In genomic region chr3:100603449-100603848, GRCh38 we compare ENCODE assay signal across 9 cellular contexts. TPM values are rescaled to one million over a fixed set of nuclear protein-coding genes. Genes with fewer than 3 reads are reported as not detected.
DNase-seq lines count a peak whose midpoint lies in the region; ATAC-seq and TF ChIP-seq lines count a peak whose summit lies in the region.
"Had no signal": no experiment of that assay in that cellular context is flagged by ENCODE, and none has a peak within 500 bp of the region (broad histone marks: within the 10 kb centered on the region; RNA-seq: fewer than 3 reads in every experiment).

No MANE protein-coding gene starts in this region.

- peak overlapping the region; percentile 71 to 94 (median 88) for H3K27ac Mint-ChIP-seq in naive B cell

- peaks cover 11 to 24% (median 17%) of the 10 kb centered on the region in 3 donors for H3K4me1 Mint-ChIP-seq in naive B cell

- TF ChIP-seq CTCF in GM06990 (IDR thresholded peaks at IDR 0.05; ENCODE audit: insufficient read depth, low read length, poor library complexity, severe bottlenecking) = peak; percentile 41

- ATAC-seq in HG02678 (IDR thresholded peaks at IDR 0.05; ENCODE audit: unreplicated experiment) (peak; percentile 25), naive B cell (ENCODE audit: low read depth in 2 of 2) (peak; percentile 28 to 38), GM19023 (IDR thresholded peaks at IDR 0.05; ENCODE audit: unreplicated experiment) (no peak)

- H3K4me3 ChIP-seq in GM06990 (replicated peaks; ENCODE audit: low read depth, low read length) = peak overlapping the region; percentile 23; the same call in 1 of the 2 replicates
- H3K4me3 ChIP-seq: skin epidermis had no signal

- H3K36me3 ChIP-seq in GM06990 (ENCODE audit: control insufficient read depth, insufficient read depth, low read length) = no peaks in the 10 kb centered on the region

- H3K27me3 ChIP-seq in GM06990 (replicated peaks; ENCODE audit: control insufficient read depth, insufficient read depth, low read length) = no peaks in the 10 kb centered on the region

- peaks cover 0 to 20% (median 17%) of the 10 kb centered on the region in 3 donors for H3K27me3 Mint-ChIP-seq in naive B cell

- H3K9me3 Mint-ChIP-seq in naive B cell = peaks cover 0 to 14% (median 7%) of the 10 kb centered on the region in 7 donors

- peak; percentile 35 for DNase-seq in ACHN
- DNase-seq in GM06990 (ENCODE audit: extremely low read depth, insufficient read length) = no peak
- DNase-seq in NOMO-1 treated with DMSO at 0.1 percent for 48 hours (lab: John Stamatoyannopoulos, UW; ENCODE audit: unreplicated experiment) = peak; percentile 50
- peak; percentile 20 for DNase-seq in cerebellar cortex (ENCODE audit: low spot score)
- DNase-seq in naive B cell = no peak
- no peak for DNase-seq in midbrain (lab: John Stamatoyannopoulos, UW)

- peak overlapping the region; percentile 68 to 90 (median 77) for H3K4me3 Mint-ChIP-seq in naive B cell

- in situ Hi-C loops in ACHN (cut with HindIII; ENCODE audit: low pct_ligation_motif_present, low pct_unique_long_range_greater_than_20kb, low sequenced_read_pairs) = no loop called here

- H3K36me3 Mint-ChIP-seq in naive B cell = peaks cover 0 to 18% of the 10 kb centered on the region in 2 donors

RNA-seq across cellular contexts. Expression of gene ADGRG7, which starts 6.0 kb away (rescaled TPM):
- not detected for polyA plus RNA-seq in naive B cell (ENCODE audit: low read depth in 6 of 6)

Comparison
In these comparisons a context has a peak if more than half of its experiments do, and no peak if none do; other contexts are left out.
1. DNase-seq: peak in ACHN (single experiment), NOMO-1 treated with DMSO at 0.1 percent for 48 hours (single experiment) and cerebellar cortex (single experiment); none in GM06990 (single experiment), naive B cell (single experiment) and midbrain (single experiment).